ENCODE assay signal across 22 cellular contexts in genomic region chr20:24489193-24489592, GRCh38. TPM values are rescaled to one million over a fixed set of nuclear protein-coding genes. Genes with fewer than 3 reads are reported as not detected.
"Had no signal": no experiment of that assay in that cellular context is flagged by ENCODE, and none has a peak within 500 bp of the region (broad histone marks: within the 10 kb centered on the region; RNA-seq: fewer than 3 reads in every experiment).

No MANE protein-coding gene starts in this region.

- H2AFZ ChIP-seq: parathyroid adenoma had no signal

- H3K4me1 ChIP-seq: gastroesophageal sphincter, parathyroid adenoma had no signal

- H3K27ac ChIP-seq: epithelial cell of prostate, esophagus muscularis mucosa, gastroesophageal sphincter, parathyroid adenoma, right atrium auricular region had no signal

- H3K36me3 Mint-ChIP-seq: immature natural killer cell, naive B cell had no signal

- H3K9me3 ChIP-seq: esophagus muscularis mucosa, gastroesophageal sphincter, right atrium auricular region had no signal

- H3K27ac Mint-ChIP-seq: immature natural killer cell, naive B cell, nephron had no signal

- H3K27me3 ChIP-seq: right atrium auricular region had no signal

- H3K9ac ChIP-seq: parathyroid adenoma had no signal

- H3K79me2 ChIP-seq: parathyroid adenoma had no signal

- ATAC-seq: gastroesophageal sphincter had no signal

- FAIRE-seq: endometrium, kidney, small intestine had no signal

- H3K9me3 Mint-ChIP-seq: immature natural killer cell, nephron had no signal

- H3K4me3 ChIP-seq: esophagus muscularis mucosa, gastroesophageal sphincter, lung, right atrium auricular region had no signal

- H3K4me1 Mint-ChIP-seq: naive B cell had no signal

- DNase-seq: cortex of kidney; effector memory CD4-positive, alpha-beta T cell; immature natural killer cell; left colon; left ventricle myocardium superior; mesenchymal stem cell; naive B cell; small intestine; stimulated activated CD4-positive, alpha-beta T cell treated with anti-CD3 and anti-CD28 coated beads, Interleukin-12 subunit alpha, Interleukin-12 subunit beta, amount 100 ng/mL, for 4 hours; stimulated activated naive CD4-positive, alpha-beta T cell; trophoblast cell had no signal

- H3K4me3 Mint-ChIP-seq: immature natural killer cell, nephron had no signal

- H3K36me3 ChIP-seq: esophagus muscularis mucosa, gastroesophageal sphincter, right atrium auricular region had no signal

RNA-seq across cellular contexts. Expression of gene SYNDIG1, which starts 19.8 kb away (rescaled TPM):
- total RNA-seq: esophagus muscularis mucosa, fibroblast of villous mesenchyme, pulmonary artery endothelial cell had no signal
- polyA plus RNA-seq: immature natural killer cell had no signal
